In genomic region chr11:64120951-64121569, GRCh38 we compare ENCODE assay signal across 11 cellular contexts. TPM values are rescaled to one million over a fixed set of nuclear protein-coding genes. Genes with fewer than 3 reads are reported as not detected.
DNase-seq lines count a peak whose midpoint lies in the region; ATAC-seq and TF ChIP-seq lines count a peak whose summit lies in the region.
"Had no signal": no experiment of that assay in that cellular context is flagged by ENCODE, and none has a peak within 500 bp of the region (broad histone marks: within the 10 kb centered on the region; RNA-seq: fewer than 3 reads in every experiment).

No MANE protein-coding gene starts in this region.

- intact Hi-C loops in mucosa of descending colon (cut with DNase I, micrococcal nuclease), result no loop called here
- intact Hi-C loops in activated naive CD4-positive, alpha-beta T cell treated with anti-CD3 and anti-CD28 coated beads for 36 hours (cut with micrococcal nuclease), result no loop called here

- CTCF ChIA-PET in activated naive CD4-positive, alpha-beta T cell treated with anti-CD3 and anti-CD28 coated beads for 36 hours (lab: Charles Lee), result no interaction called here

- peaks cover 12% of the 10 kb centered on the region for H3K4me1 Mint-ChIP-seq in activated naive CD4-positive, alpha-beta T cell treated with anti-CD3 and anti-CD28 coated beads for 36 hours (ENCODE audit: low read depth)

- H3K4me3 Mint-ChIP-seq in activated naive CD4-positive, alpha-beta T cell treated with anti-CD3 and anti-CD28 coated beads for 36 hours, result no peak overlapping the region

- no peaks in the 10 kb centered on the region for H3K9me3 Mint-ChIP-seq in activated naive CD4-positive, alpha-beta T cell treated with anti-CD3 and anti-CD28 coated beads for 36 hours

- peak; percentile 44 for ATAC-seq in mucosa of descending colon
- no peak for ATAC-seq in HG02623 (IDR thresholded peaks at IDR 0.05; ENCODE audit: unreplicated experiment)

- no peaks in the 10 kb centered on the region for H3K27me3 Mint-ChIP-seq in activated naive CD4-positive, alpha-beta T cell treated with anti-CD3 and anti-CD28 coated beads for 36 hours (ENCODE audit: low read depth)

- H3K4me3 ChIP-seq in mucosa of descending colon, result no peak overlapping the region

- no peak for TF ChIP-seq CTCF in mucosa of descending colon (IDR thresholded peaks at IDR 0.05)

- no peaks in the 10 kb centered on the region for H3K36me3 ChIP-seq in mucosa of descending colon (ENCODE audit: low read depth)

- no peak overlapping the region for H3K27ac Mint-ChIP-seq in activated naive CD4-positive, alpha-beta T cell treated with anti-CD3 and anti-CD28 coated beads for 36 hours

- H3K4me1 ChIP-seq in mucosa of descending colon (ENCODE audit: low read depth), result no peaks in the 10 kb centered on the region

- DNase-seq in AG20443 (ENCODE audit: low spot score) (peak; percentile 56), M059J (ENCODE audit: low read depth) (peak; percentile 58), T1000 (lab: John Stamatoyannopoulos, UW) (peak; percentile 59), mucosa of descending colon (no peak), NCI-H748 (lab: John Stamatoyannopoulos, UW; ENCODE audit: unreplicated experiment) (no peak), RKO (ENCODE audit: low spot score) (no peak)
- no peak for DNase-seq in activated naive CD4-positive, alpha-beta T cell treated with anti-CD3 and anti-CD28 coated beads for 36 hours
- DNase-seq: activated CD4-positive, alpha-beta T cell treated with anti-CD3 and anti-CD28 coated beads, Interleukin-2, amount 50 U/mL, for 4 hours; cerebellar nuclear complex; stimulated activated CD4-positive, alpha-beta T cell treated with anti-CD3 and anti-CD28 coated beads, Interleukin-12 subunit alpha, Interleukin-12 subunit beta, amount 100 ng/mL, for 4 hours had no signal

- no peaks in the 10 kb centered on the region for H3K9me3 ChIP-seq in mucosa of descending colon

- H3K36me3 Mint-ChIP-seq in activated naive CD4-positive, alpha-beta T cell treated with anti-CD3 and anti-CD28 coated beads for 36 hours (ENCODE audit: low read depth), result no peaks in the 10 kb centered on the region

RNA-seq across cellular contexts. Expression of gene MACROD1, which starts 44.9 kb away (rescaled TPM):
- total RNA-seq in M059J (2014; rRNA removed; shearing (Covaris generic)), result 3.8 and 10.3 TPM in 2 replicates
- total RNA-seq in mucosa of descending colon, result 10 to 100 TPM; 26.7 to 38.7 (median 38.1) TPM
- 10 to 100 TPM; 38.7 to 48.6 TPM for total RNA-seq in activated naive CD4-positive, alpha-beta T cell treated with anti-CD3 and anti-CD28 coated beads for 36 hours

Comparison
In these comparisons a context has a peak if more than half of its experiments do, and no peak if none do; other contexts are left out.
1. DNase-seq: peak in AG20443 (single experiment), M059J (single experiment) and T1000 (single experiment); none in mucosa of descending colon (0 of 3), NCI-H748 (single experiment), RKO (single experiment) and activated naive CD4-positive, alpha-beta T cell treated with anti-CD3 and anti-CD28 coated beads for 36 hours (single experiment).